ENCODE assay signal across 19 cellular contexts in the genomic region with DNA sequence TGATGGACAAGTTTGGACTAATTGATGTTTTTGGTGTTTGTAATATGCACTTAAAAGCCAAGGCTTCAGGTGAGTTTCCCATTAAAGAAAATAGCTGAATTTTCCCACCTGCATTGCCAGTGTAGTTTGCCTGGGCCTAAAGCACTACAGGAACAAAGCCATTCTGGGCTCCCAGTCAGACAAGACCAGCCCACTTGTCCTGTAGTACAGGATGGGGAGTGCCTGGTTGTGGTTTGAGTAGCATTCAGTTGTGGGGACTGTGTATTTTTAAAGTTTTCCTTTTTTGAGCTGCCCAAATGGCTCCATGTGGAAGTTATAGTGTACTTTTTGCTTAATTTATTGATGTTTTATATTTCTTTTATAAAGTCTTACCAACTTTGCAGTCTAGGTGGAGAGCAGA.
"Had no signal": no experiment of that assay in that cellular context is flagged by ENCODE, and none has a peak within 500 bp of the region (broad histone marks: within the 10 kb centered on the region; RNA-seq: fewer than 3 reads in every experiment).

No MANE protein-coding gene starts in this region.

- H3K27me3 Mint-ChIP-seq: activated CD4-positive, alpha-beta T cell treated with anti-CD3 and anti-CD28 coated beads for 36 hours; activated naive CD4-positive, alpha-beta T cell treated with anti-CD3 and anti-CD28 coated beads, Interleukin-2, amount 50 U/mL, for 24 hours; dendritic cell treated with granulocyte-macrophage colony-stimulating factor and Interleukin-4, amounts not matched to agents 40 ng/mL and 50 ng/mL, for 4 days; naive B cell; progenitor cell of endocrine pancreas had no signal

- H3K9me3 ChIP-seq: transverse colon, uterus had no signal

- H3K4me1 ChIP-seq: uterus had no signal

- H3K4me1 Mint-ChIP-seq: activated CD4-positive, alpha-beta T cell treated with anti-CD3 and anti-CD28 coated beads for 36 hours; activated naive CD4-positive, alpha-beta T cell treated with anti-CD3 and anti-CD28 coated beads, Interleukin-2, amount 50 U/mL, for 24 hours; naive B cell; neural crest cell had no signal

- ATAC-seq: activated CD4-positive, alpha-beta T cell treated with anti-CD3 and anti-CD28 coated beads for 36 hours; foreskin keratinocyte; stimulated activated naive CD8-positive, alpha-beta T cell treated with anti-CD3 and anti-CD28 coated beads, Interleukin-15, Interleukin-2, amounts not matched to agents 100 U/mL and 50 U/mL, for 24 hours; WTC11 had no signal

- DNase-seq: activated CD4-positive, alpha-beta T cell treated with anti-CD3 and anti-CD28 coated beads for 36 hours; activated CD4-positive, alpha-beta T cell treated with anti-CD3 and anti-CD28 coated beads, Interleukin-2, amount 50 U/mL, for 48 hours; activated gamma-delta T cell; effector memory CD4-positive, alpha-beta T cell; foreskin keratinocyte; glutamatergic neuron; hippocampal formation; islet precursor cell; naive B cell; stimulated activated CD4-positive, alpha-beta T cell treated with anti-CD3 and anti-CD28 coated beads, Interleukin-2, amount 100 ng/mL, for 24 hours; stimulated activated naive CD8-positive, alpha-beta T cell treated with anti-CD3 and anti-CD28 coated beads, Interleukin-15, Interleukin-2, amounts not matched to agents 100 U/mL and 50 U/mL, for 24 hours; substantia nigra; transverse colon; uterus had no signal

- H3K27ac Mint-ChIP-seq: activated CD4-positive, alpha-beta T cell treated with anti-CD3 and anti-CD28 coated beads for 36 hours; activated naive CD4-positive, alpha-beta T cell treated with anti-CD3 and anti-CD28 coated beads, Interleukin-2, amount 50 U/mL, for 24 hours; dendritic cell treated with granulocyte-macrophage colony-stimulating factor and Interleukin-4, amounts not matched to agents 40 ng/mL and 50 ng/mL, for 4 days; naive B cell; progenitor cell of endocrine pancreas; WTC11 had no signal

- H3K27me3 ChIP-seq: foreskin keratinocyte, transverse colon, uterus had no signal

- H3K9me3 Mint-ChIP-seq: activated naive CD4-positive, alpha-beta T cell treated with anti-CD3 and anti-CD28 coated beads, Interleukin-2, amount 50 U/mL, for 24 hours; dendritic cell treated with granulocyte-macrophage colony-stimulating factor and Interleukin-4, amounts not matched to agents 40 ng/mL and 50 ng/mL, for 4 days; neural crest cell had no signal

- H3K36me3 ChIP-seq: transverse colon, uterus had no signal

- H3K4me3 ChIP-seq: transverse colon, uterus had no signal

- H3K4me3 Mint-ChIP-seq: activated CD4-positive, alpha-beta T cell treated with anti-CD3 and anti-CD28 coated beads for 36 hours; activated naive CD4-positive, alpha-beta T cell treated with anti-CD3 and anti-CD28 coated beads, Interleukin-2, amount 50 U/mL, for 24 hours; dendritic cell treated with granulocyte-macrophage colony-stimulating factor and Interleukin-4, amounts not matched to agents 40 ng/mL and 50 ng/mL, for 4 days; naive B cell; neural crest cell; WTC11 had no signal

- H3K27ac ChIP-seq: foreskin keratinocyte, transverse colon, uterus had no signal
